ENCODE assay signal across 24 cellular contexts in genomic region chr6:111428803-111429202, GRCh38.
"Had no signal": no experiment of that assay in that cellular context is flagged by ENCODE, and none has a peak within 500 bp of the region (broad histone marks: within the 10 kb centered on the region; RNA-seq: fewer than 3 reads in every experiment).

No MANE protein-coding gene starts in this region.

- H3K36me3 ChIP-seq: brain microvascular endothelial cell, neural progenitor cell, transverse colon had no signal

- H3K4me2 ChIP-seq: neural progenitor cell had no signal

- H3K4me3 Mint-ChIP-seq: activated CD4-positive, alpha-beta T cell treated with anti-CD3 and anti-CD28 coated beads, Interleukin-2, amount 10 ng/mL, durations not matched to agents 24 days and 14 days; activated CD8-positive, alpha-beta memory T cell treated with anti-CD3 and anti-CD28 coated beads, Interleukin-2, amount 10 ng/mL, durations not matched to agents 7 days and 5 days; activated CD8-positive, alpha-beta T cell treated with anti-CD3 and anti-CD28 coated beads for 36 hours; activated naive CD4-positive, alpha-beta T cell treated with anti-CD3 and anti-CD28 coated beads, Interleukin-2, amount 10 ng/mL, durations not matched to agents 7 days and 5 days; immature natural killer cell; neural progenitor cell; stimulated activated naive B cell treated with anti-CD40 and anti-IgM and Interleukin-4, amounts not matched to agents 10 μg/mL and 1 μg/mL and 100 μg/mL, for 72 hours had no signal

- H3K9ac ChIP-seq: neural progenitor cell had no signal

- H2AFZ ChIP-seq: neural progenitor cell had no signal

- DNase-seq: activated CD4-positive, alpha-beta T cell treated with anti-CD3 and anti-CD28 coated beads, Interleukin-2, amount 10 ng/mL, durations not matched to agents 24 days and 14 days; activated CD8-positive, alpha-beta memory T cell treated with anti-CD3 and anti-CD28 coated beads, Interleukin-2, amount 10 ng/mL, durations not matched to agents 7 days and 5 days; activated CD8-positive, alpha-beta T cell treated with anti-CD3 and anti-CD28 coated beads for 36 hours; activated effector memory CD4-positive, alpha-beta T cell treated with anti-CD3 and anti-CD28 coated beads, Interleukin-2, amount 50 U/mL, for 16 hours; activated naive CD4-positive, alpha-beta T cell treated with anti-CD3 and anti-CD28 coated beads, Interleukin-2, amount 10 ng/mL, durations not matched to agents 7 days and 5 days; activated T-cell treated with anti-CD3 and anti-CD28 coated beads for 4 hours; aorta; brain microvascular endothelial cell; caudate nucleus; effector memory CD4-positive, alpha-beta T cell; foreskin keratinocyte; immature natural killer cell; naive thymus-derived CD4-positive, alpha-beta T cell; posterior cingulate gyrus; stimulated activated CD4-positive, alpha-beta T cell treated with anti-CD3 and anti-CD28 coated beads, Interleukin-2, amount 100 ng/mL, for 48 hours; stimulated activated CD8-positive, alpha-beta memory T cell treated with anti-CD3 and anti-CD28 coated beads, Interleukin-4, amount 100 ng/mL, for 48 hours; stimulated activated naive B cell treated with anti-CD40 and anti-IgM and Interleukin-4, amounts not matched to agents 10 μg/mL and 1 μg/mL and 100 μg/mL, for 72 hours; T1000; transverse colon had no signal

- H3K27me3 ChIP-seq: brain microvascular endothelial cell, foreskin keratinocyte, neural progenitor cell, transverse colon had no signal

- H3K4me1 ChIP-seq: neural progenitor cell had no signal

- ATAC-seq: activated CD4-positive, CD25-positive, alpha-beta regulatory T cell treated with anti-CD3 and anti-CD28 coated beads, Interleukin-2, amount 50 U/mL, for 24 hours; activated CD8-positive, alpha-beta memory T cell treated with anti-CD3 and anti-CD28 coated beads, Interleukin-2, amount 10 ng/mL, durations not matched to agents 7 days and 5 days; activated CD8-positive, alpha-beta T cell treated with anti-CD3 and anti-CD28 coated beads for 36 hours; foreskin keratinocyte; left lobe of liver; naive thymus-derived CD4-positive, alpha-beta T cell; stimulated activated naive B cell treated with anti-CD40 and anti-IgM and Interleukin-4, amounts not matched to agents 10 μg/mL and 1 μg/mL and 100 μg/mL, for 72 hours had no signal

- H3K27ac Mint-ChIP-seq: activated CD4-positive, alpha-beta T cell treated with anti-CD3 and anti-CD28 coated beads, Interleukin-2, amount 10 ng/mL, durations not matched to agents 24 days and 14 days; activated CD8-positive, alpha-beta memory T cell treated with anti-CD3 and anti-CD28 coated beads, Interleukin-2, amount 10 ng/mL, durations not matched to agents 7 days and 5 days; activated CD8-positive, alpha-beta T cell treated with anti-CD3 and anti-CD28 coated beads for 36 hours; activated naive CD4-positive, alpha-beta T cell treated with anti-CD3 and anti-CD28 coated beads, Interleukin-2, amount 10 ng/mL, durations not matched to agents 7 days and 5 days; neural progenitor cell; stimulated activated naive B cell treated with anti-CD40 and anti-IgM and Interleukin-4, amounts not matched to agents 10 μg/mL and 1 μg/mL and 100 μg/mL, for 72 hours had no signal

- FAIRE-seq: urothelium cell line had no signal

- H3K27ac ChIP-seq: foreskin keratinocyte, neural progenitor cell had no signal

- H3K27me3 Mint-ChIP-seq: activated CD4-positive, alpha-beta T cell treated with anti-CD3 and anti-CD28 coated beads, Interleukin-2, amount 10 ng/mL, durations not matched to agents 24 days and 14 days; activated CD8-positive, alpha-beta memory T cell treated with anti-CD3 and anti-CD28 coated beads, Interleukin-2, amount 10 ng/mL, durations not matched to agents 7 days and 5 days; activated CD8-positive, alpha-beta T cell treated with anti-CD3 and anti-CD28 coated beads for 36 hours; activated naive CD4-positive, alpha-beta T cell treated with anti-CD3 and anti-CD28 coated beads, Interleukin-2, amount 10 ng/mL, durations not matched to agents 7 days and 5 days; naive thymus-derived CD4-positive, alpha-beta T cell; stimulated activated naive B cell treated with anti-CD40 and anti-IgM and Interleukin-4, amounts not matched to agents 10 μg/mL and 1 μg/mL and 100 μg/mL, for 72 hours had no signal

- H3K4me3 ChIP-seq: lung, neural progenitor cell, transverse colon had no signal
